17 cellular contexts compared by ENCODE assay signal in genomic region chr9:133675796-133676195, GRCh38. TPM values are rescaled to one million over a fixed set of nuclear protein-coding genes. Genes with fewer than 3 reads are reported as not detected.
"Had no signal": no experiment of that assay in that cellular context is flagged by ENCODE, and none has a peak within 500 bp of the region (broad histone marks: within the 10 kb centered on the region; RNA-seq: fewer than 3 reads in every experiment).

No MANE protein-coding gene starts in this region.

RNA-seq across cellular contexts. Expression of gene DBH, which starts 39.6 kb away (rescaled TPM):
- total RNA-seq: endothelial cell of umbilical vein, epithelial cell of proximal tubule, fibroblast of lung, foreskin keratinocyte, gastroesophageal sphincter, hepatocyte, kidney, lung microvascular endothelial cell, mesothelial cell of epicardium, mucosa of descending colon, osteocyte, prostate gland, right atrium auricular region, smooth muscle cell, suprapubic skin, transverse colon, upper lobe of right lung had no signal
